ENCODE assay signal across 8 cellular contexts in the genomic region with DNA sequence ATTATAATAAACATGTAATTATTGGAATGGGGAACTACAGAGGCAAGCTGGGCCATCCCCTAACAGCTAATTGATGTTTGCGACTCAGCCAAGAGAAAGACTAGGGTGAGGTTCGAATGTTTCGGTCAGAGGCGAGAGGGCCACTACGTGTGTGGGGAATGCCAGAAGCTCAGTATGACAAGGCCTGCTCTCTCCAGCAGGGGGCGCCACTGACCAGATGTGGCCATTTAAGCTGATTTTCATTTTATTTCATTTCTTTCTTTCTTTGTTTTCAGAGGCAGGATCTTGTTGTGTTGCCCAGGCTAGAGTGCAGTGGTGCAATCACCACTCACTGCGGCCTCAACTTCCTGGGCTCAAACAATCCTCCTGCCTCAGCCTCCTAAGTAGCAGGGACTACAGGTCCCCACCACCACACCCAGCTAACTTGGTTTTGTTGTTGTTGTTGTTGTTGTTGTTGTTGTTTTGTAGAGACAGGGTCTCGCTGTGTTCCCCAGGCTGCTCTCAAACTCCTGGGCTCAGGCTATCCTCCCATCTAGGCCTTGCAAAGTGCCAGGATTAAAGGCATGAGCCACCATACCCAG. TPM values are rescaled to one million over a fixed set of nuclear protein-coding genes. Genes with fewer than 3 reads are reported as not detected.
DNase-seq lines count a peak whose midpoint lies in the region; ATAC-seq and TF ChIP-seq lines count a peak whose summit lies in the region.

No MANE protein-coding gene starts in this region.

- H3K9me3 ChIP-seq in left ventricle myocardium inferior (replicated peaks) (no peaks in the 10 kb centered on the region), right cardiac atrium (ENCODE audit: control insufficient read depth, low read length) (no peaks in the 10 kb centered on the region)

- intact Hi-C loops in left ventricle myocardium inferior (cut with micrococcal nuclease) = no loop called here
- intact Hi-C loops in right cardiac atrium (cut with DNase I) = no loop called here

- no peaks in the 10 kb centered on the region for H3K27me3 ChIP-seq in left ventricle myocardium inferior (ENCODE audit: low read depth)
- no peaks in the 10 kb centered on the region for H3K27me3 ChIP-seq in right cardiac atrium (ENCODE audit: control insufficient read depth, insufficient read depth)
- H3K27me3 ChIP-seq in foreskin keratinocyte = peaks cover under 1% of the 10 kb centered on the region

- peaks cover 10% of the 10 kb centered on the region for H3K4me1 ChIP-seq in left ventricle myocardium inferior
- no peaks in the 10 kb centered on the region for H3K4me1 ChIP-seq in right cardiac atrium (ENCODE audit: control insufficient read depth, insufficient read depth, low read length)
- H3K4me1 ChIP-seq in foreskin keratinocyte = no peaks in the 10 kb centered on the region

- H3K4me3 ChIP-seq in left ventricle myocardium inferior (no peak overlapping the region), right cardiac atrium (ENCODE audit: low read length) (no peak overlapping the region)

- ATAC-seq in right cardiac atrium (no peak), foreskin keratinocyte (no peak), GM21737 (IDR thresholded peaks at IDR 0.05; ENCODE audit: unreplicated experiment) (no peak), HG03045 (IDR thresholded peaks at IDR 0.05; ENCODE audit: unreplicated experiment) (no peak)

- DNase-seq in left ventricle myocardium inferior (no peak), right cardiac atrium (no peak), foreskin keratinocyte (no peak), COR-L47 (lab: John Stamatoyannopoulos, UW) (no peak)
- peak; percentile 30 for DNase-seq in activated CD4-positive, alpha-beta T cell treated with anti-CD3 and anti-CD28 coated beads, Interleukin-2, amount 50 U/mL, for 1 hour
- peak; percentile 14 for DNase-seq in stimulated activated naive CD4-positive, alpha-beta T cell treated with Interleukin-2 at 50 U/mL for 16 hours (lab: John Stamatoyannopoulos, UW)

- H3K27ac ChIP-seq in left ventricle myocardium inferior (replicated peaks) = peak overlapping the region; percentile 54
- no peak overlapping the region for H3K27ac ChIP-seq in right cardiac atrium (ENCODE audit: low read length)
- H3K27ac ChIP-seq in foreskin keratinocyte = no peak overlapping the region

- peak; percentile 45 for TF ChIP-seq CTCF in left ventricle myocardium inferior (IDR thresholded peaks at IDR 0.05; ENCODE audit: borderline replicate concordance)
- peak; percentile 55 for TF ChIP-seq CTCF in foreskin keratinocyte (conservative IDR thresholded peaks at IDR 0.05)

- WGBS in right cardiac atrium = 81% methylated on average over 8 of the region's 8 CpGs

- H3K36me3 ChIP-seq in left ventricle myocardium inferior = no peaks in the 10 kb centered on the region

RNA-seq across cellular contexts. Expression of a gene that starts 38.1 kb away (rescaled TPM):
- total RNA-seq in left ventricle myocardium inferior (not detected), right cardiac atrium (under 1 TPM in 1 of 4 donors, not detected in 3; 0.58 TPM), foreskin keratinocyte (not detected in 2 replicates)
- polyA plus RNA-seq in right cardiac atrium (0.11 TPM), foreskin keratinocyte (not detected in 2 replicates)

RNA-seq across cellular contexts. Expression of a gene that starts 46.6 kb away (rescaled TPM):
- total RNA-seq in left ventricle myocardium inferior = 15.5 TPM
- total RNA-seq in right cardiac atrium = 10 to 100 TPM; 17.6 to 26.1 (median 22.7) TPM
- 11.3 TPM for polyA plus RNA-seq in right cardiac atrium
- 17.5 and 19.3 TPM in 2 replicates for total RNA-seq in foreskin keratinocyte
- 4.3 and 5.2 TPM in 2 replicates for polyA plus RNA-seq in foreskin keratinocyte

Comparison
In these comparisons a context has a peak if more than half of its experiments do, and no peak if none do; other contexts are left out.
1. DNase-seq: peak in activated CD4-positive, alpha-beta T cell treated with anti-CD3 and anti-CD28 coated beads, Interleukin-2, amount 50 U/mL, for 1 hour (single experiment) and stimulated activated naive CD4-positive, alpha-beta T cell treated with Interleukin-2 at 50 U/mL for 16 hours (single experiment); none in left ventricle myocardium inferior (single experiment), right cardiac atrium (0 of 3), foreskin keratinocyte (0 of 2) and COR-L47 (single experiment).